In the genomic region with DNA sequence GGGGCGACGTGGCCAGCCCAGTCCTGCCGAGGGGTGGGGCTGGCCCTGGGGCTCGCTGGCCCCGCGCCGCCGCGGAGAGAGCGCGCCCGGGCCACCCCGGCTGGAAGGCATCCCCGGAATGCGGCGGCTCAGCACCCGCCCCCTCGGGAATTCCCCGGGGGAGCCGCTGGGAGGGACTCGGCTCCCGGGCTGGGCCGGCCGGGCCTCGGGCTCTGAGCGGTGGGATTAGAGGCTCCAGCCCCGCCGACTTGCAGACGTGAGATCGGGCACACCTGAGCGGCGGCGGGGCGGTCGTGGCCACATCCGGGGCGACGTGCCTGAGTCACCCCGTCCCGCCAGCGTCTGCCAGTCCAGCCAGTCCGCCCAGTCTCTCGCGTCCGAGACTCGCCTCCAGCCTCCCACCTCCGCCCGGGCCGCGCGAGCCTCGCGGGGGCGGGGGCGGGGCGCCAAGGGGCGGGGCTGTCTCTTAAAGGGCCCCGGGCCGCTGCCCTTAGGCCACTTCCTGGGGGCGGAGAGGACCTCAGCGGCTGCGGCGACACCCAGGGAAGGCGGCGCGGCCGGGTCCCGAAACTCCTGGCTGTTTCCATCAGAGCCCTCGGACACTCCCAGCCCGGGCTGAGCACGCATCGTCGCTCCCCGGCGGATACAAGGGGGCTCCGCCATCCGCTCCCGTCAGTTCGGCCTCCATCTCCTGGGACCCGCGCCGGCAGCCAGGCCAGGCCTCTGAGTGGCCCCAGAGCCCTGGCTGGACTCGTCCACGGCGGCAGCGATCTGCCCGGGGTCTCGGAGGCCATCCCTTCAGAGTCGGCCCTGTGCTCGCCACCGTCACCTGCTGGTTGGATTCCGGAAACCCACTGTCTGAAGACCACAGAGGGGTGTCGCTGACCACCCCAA, we compare ENCODE assay signal across 1 cellular context.
TF ChIP-seq lines count a peak whose summit lies in the region.

A gene (plus strand): TSS at position 498 of the 894 bp plus-strand sequence.

TF ChIP-seq in H1, 55 proteins besides CTCF, POLR2A, EP300 and RAD21 (continues in another document):
- TF ChIP-seq GTF2F1 (IDR thresholded peaks at IDR 0.05; ENCODE audit: borderline replicate concordance, low read depth, low read length), result no peak
- TF ChIP-seq TEAD4 (IDR thresholded peaks at IDR 0.05; ENCODE audit: low read depth, low read length), result peak; percentile 97
- no peak for TF ChIP-seq SP2 (IDR thresholded peaks at IDR 0.05; ENCODE audit: low read length)
- peak; percentile 45 for TF ChIP-seq KDM4A (IDR thresholded peaks at IDR 0.05; ENCODE audit: low read depth, low read length, severe bottlenecking)
- TF ChIP-seq CBX5 (IDR thresholded peaks at IDR 0.05; ENCODE audit: low read depth, low read length), result no peak
- TF ChIP-seq CBX8 (IDR thresholded peaks at IDR 0.05; ENCODE audit: borderline replicate concordance, low read depth, low read length), result no peak
- no peak for TF ChIP-seq KDM1A (IDR thresholded peaks at IDR 0.05; ENCODE audit: borderline replicate concordance, low read length)
- no peak for TF ChIP-seq NRF1 (IDR thresholded peaks at IDR 0.05; ENCODE audit: low read depth, low read length)
- no peak for TF ChIP-seq FOSL1 (IDR thresholded peaks at IDR 0.05; ENCODE audit: insufficient read depth, low read depth, low read length)
- no peak for TF ChIP-seq SIRT6 (IDR thresholded peaks at IDR 0.05; ENCODE audit: low read length)
- TF ChIP-seq SIX5 (IDR thresholded peaks at IDR 0.05; ENCODE audit: low read depth, low read length), result no peak
- TF ChIP-seq JUND (IDR thresholded peaks at IDR 0.05; ENCODE audit: low read length), result no peak
- no peak for TF ChIP-seq BCL11A (IDR thresholded peaks at IDR 0.05; ENCODE audit: low read depth in 2 of 2, low read length in 2 of 2)
- no peak for TF ChIP-seq SRF (IDR thresholded peaks at IDR 0.05; ENCODE audit: low read depth, low read length)
- TF ChIP-seq POLR2AphosphoS5 (IDR thresholded peaks at IDR 0.05; ENCODE audit: low read depth, low read length), result peak; percentile 59
- TF ChIP-seq, protein P1, sequence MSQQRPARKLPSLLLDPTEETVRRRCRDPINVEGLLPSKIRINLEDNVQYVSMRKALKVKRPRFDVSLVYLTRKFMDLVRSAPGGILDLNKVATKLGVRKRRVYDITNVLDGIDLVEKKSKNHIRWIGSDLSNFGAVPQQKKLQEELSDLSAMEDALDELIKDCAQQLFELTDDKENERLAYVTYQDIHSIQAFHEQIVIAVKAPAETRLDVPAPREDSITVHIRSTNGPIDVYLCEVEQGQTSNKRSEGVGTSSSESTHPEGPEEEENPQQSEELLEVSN (IDR thresholded peaks at IDR 0.05), result no peak
- TF ChIP-seq POU5F1 (IDR thresholded peaks at IDR 0.05; ENCODE audit: low read depth, low read length), result no peak
- no peak for TF ChIP-seq BRCA1 (IDR thresholded peaks at IDR 0.05; ENCODE audit: low read depth, low read length)
- TF ChIP-seq NANOG (IDR thresholded peaks at IDR 0.05; ENCODE audit: insufficient read depth, low read depth, low read length, poor library complexity, severe bottlenecking), result no peak
- peak; percentile 31 for TF ChIP-seq TAF7 (optimal IDR thresholded peaks at IDR 0.05; ENCODE audit: borderline replicate concordance, low read depth, low read length)
- TF ChIP-seq, protein P2, sequence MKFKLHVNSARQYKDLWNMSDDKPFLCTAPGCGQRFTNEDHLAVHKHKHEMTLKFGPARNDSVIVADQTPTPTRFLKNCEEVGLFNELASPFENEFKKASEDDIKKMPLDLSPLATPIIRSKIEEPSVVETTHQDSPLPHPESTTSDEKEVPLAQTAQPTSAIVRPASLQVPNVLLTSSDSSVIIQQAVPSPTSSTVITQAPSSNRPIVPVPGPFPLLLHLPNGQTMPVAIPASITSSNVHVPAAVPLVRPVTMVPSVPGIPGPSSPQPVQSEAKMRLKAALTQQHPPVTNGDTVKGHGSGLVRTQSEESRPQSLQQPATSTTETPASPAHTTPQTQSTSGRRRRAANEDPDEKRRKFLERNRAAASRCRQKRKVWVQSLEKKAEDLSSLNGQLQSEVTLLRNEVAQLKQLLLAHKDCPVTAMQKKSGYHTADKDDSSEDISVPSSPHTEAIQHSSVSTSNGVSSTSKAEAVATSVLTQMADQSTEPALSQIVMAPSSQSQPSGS (IDR thresholded peaks at IDR 0.05; ENCODE audit: low read length), result no peak
- no peak for TF ChIP-seq RNF2 (IDR thresholded peaks at IDR 0.05; ENCODE audit: borderline replicate concordance, low read depth, low read length, missing control alignments, poor library complexity, severe bottlenecking)
- no peak for TF ChIP-seq RXRA (IDR thresholded peaks at IDR 0.05; ENCODE audit: insufficient read depth, low read depth, low read length)
- no peak for TF ChIP-seq RBBP5 (IDR thresholded peaks at IDR 0.05; ENCODE audit: borderline replicate concordance, low read depth, low read length)
- TF ChIP-seq CTBP2 (IDR thresholded peaks at IDR 0.05; ENCODE audit: borderline replicate concordance, insufficient read depth, insufficient read length, low read length), result peak; percentile 8
- no peak for TF ChIP-seq SAP30 (IDR thresholded peaks at IDR 0.05; ENCODE audit: insufficient read depth, insufficient replicate concordance, low read length)
- no peak for TF ChIP-seq SP1 (IDR thresholded peaks at IDR 0.05; ENCODE audit: low read depth, low read length)
- TF ChIP-seq SP4 (IDR thresholded peaks at IDR 0.05; ENCODE audit: low read length), result no peak
- 0 out of 4 replicates have a peak, but pooled peaks of 1 of the 2 experiments have one; percentile 10 for TF ChIP-seq SIN3A (conservative IDR thresholded peaks at IDR 0.05 in 1 of 2, IDR thresholded peaks at IDR 0.05 in 1 of 2; ENCODE audit: low read depth in 1 of 2, low read length in 2 of 2)
- TF ChIP-seq HDAC6 (IDR thresholded peaks at IDR 0.05; ENCODE audit: low read depth, low read length), result no peak
- no peak for TF ChIP-seq CEBPB (IDR thresholded peaks at IDR 0.05; ENCODE audit: low read depth, low read length)
- no peak for TF ChIP-seq CHD1 (IDR thresholded peaks at IDR 0.05; ENCODE audit: low read depth, low read length)
- TF ChIP-seq, protein P3, sequence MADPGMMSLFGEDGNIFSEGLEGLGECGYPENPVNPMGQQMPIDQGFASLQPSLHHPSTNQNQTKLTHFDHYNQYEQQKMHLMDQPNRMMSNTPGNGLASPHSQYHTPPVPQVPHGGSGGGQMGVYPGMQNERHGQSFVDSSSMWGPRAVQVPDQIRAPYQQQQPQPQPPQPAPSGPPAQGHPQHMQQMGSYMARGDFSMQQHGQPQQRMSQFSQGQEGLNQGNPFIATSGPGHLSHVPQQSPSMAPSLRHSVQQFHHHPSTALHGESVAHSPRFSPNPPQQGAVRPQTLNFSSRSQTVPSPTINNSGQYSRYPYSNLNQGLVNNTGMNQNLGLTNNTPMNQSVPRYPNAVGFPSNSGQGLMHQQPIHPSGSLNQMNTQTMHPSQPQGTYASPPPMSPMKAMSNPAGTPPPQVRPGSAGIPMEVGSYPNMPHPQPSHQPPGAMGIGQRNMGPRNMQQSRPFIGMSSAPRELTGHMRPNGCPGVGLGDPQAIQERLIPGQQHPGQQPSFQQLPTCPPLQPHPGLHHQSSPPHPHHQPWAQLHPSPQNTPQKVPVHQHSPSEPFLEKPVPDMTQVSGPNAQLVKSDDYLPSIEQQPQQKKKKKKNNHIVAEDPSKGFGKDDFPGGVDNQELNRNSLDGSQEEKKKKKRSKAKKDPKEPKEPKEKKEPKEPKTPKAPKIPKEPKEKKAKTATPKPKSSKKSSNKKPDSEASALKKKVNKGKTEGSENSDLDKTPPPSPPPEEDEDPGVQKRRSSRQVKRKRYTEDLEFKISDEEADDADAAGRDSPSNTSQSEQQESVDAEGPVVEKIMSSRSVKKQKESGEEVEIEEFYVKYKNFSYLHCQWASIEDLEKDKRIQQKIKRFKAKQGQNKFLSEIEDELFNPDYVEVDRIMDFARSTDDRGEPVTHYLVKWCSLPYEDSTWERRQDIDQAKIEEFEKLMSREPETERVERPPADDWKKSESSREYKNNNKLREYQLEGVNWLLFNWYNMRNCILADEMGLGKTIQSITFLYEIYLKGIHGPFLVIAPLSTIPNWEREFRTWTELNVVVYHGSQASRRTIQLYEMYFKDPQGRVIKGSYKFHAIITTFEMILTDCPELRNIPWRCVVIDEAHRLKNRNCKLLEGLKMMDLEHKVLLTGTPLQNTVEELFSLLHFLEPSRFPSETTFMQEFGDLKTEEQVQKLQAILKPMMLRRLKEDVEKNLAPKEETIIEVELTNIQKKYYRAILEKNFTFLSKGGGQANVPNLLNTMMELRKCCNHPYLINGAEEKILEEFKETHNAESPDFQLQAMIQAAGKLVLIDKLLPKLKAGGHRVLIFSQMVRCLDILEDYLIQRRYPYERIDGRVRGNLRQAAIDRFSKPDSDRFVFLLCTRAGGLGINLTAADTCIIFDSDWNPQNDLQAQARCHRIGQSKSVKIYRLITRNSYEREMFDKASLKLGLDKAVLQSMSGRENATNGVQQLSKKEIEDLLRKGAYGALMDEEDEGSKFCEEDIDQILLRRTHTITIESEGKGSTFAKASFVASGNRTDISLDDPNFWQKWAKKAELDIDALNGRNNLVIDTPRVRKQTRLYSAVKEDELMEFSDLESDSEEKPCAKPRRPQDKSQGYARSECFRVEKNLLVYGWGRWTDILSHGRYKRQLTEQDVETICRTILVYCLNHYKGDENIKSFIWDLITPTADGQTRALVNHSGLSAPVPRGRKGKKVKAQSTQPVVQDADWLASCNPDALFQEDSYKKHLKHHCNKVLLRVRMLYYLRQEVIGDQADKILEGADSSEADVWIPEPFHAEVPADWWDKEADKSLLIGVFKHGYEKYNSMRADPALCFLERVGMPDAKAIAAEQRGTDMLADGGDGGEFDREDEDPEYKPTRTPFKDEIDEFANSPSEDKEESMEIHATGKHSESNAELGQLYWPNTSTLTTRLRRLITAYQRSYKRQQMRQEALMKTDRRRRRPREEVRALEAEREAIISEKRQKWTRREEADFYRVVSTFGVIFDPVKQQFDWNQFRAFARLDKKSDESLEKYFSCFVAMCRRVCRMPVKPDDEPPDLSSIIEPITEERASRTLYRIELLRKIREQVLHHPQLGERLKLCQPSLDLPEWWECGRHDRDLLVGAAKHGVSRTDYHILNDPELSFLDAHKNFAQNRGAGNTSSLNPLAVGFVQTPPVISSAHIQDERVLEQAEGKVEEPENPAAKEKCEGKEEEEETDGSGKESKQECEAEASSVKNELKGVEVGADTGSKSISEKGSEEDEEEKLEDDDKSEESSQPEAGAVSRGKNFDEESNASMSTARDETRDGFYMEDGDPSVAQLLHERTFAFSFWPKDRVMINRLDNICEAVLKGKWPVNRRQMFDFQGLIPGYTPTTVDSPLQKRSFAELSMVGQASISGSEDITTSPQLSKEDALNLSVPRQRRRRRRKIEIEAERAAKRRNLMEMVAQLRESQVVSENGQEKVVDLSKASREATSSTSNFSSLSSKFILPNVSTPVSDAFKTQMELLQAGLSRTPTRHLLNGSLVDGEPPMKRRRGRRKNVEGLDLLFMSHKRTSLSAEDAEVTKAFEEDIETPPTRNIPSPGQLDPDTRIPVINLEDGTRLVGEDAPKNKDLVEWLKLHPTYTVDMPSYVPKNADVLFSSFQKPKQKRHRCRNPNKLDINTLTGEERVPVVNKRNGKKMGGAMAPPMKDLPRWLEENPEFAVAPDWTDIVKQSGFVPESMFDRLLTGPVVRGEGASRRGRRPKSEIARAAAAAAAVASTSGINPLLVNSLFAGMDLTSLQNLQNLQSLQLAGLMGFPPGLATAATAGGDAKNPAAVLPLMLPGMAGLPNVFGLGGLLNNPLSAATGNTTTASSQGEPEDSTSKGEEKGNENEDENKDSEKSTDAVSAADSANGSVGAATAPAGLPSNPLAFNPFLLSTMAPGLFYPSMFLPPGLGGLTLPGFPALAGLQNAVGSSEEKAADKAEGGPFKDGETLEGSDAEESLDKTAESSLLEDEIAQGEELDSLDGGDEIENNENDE (IDR thresholded peaks at IDR 0.05; ENCODE audit: insufficient replicate concordance, low read length), result no peak
- TF ChIP-seq ASH2L (IDR thresholded peaks at IDR 0.05; ENCODE audit: low read length), result peak; percentile 49
- TF ChIP-seq TAF1 (IDR thresholded peaks at IDR 0.05; ENCODE audit: low read depth, low read length), result peak; percentile 50; the same call in 1 of the 2 replicates
- TF ChIP-seq CHD2 (IDR thresholded peaks at IDR 0.05; ENCODE audit: low read length), result no peak
- TF ChIP-seq RFX5 (IDR thresholded peaks at IDR 0.05; ENCODE audit: borderline replicate concordance, low read depth, low read length), result no peak
- 0 out of 2 replicates have a peak, but pooled peaks have one; percentile 22 for TF ChIP-seq CREB1 (IDR thresholded peaks at IDR 0.05)
- TF ChIP-seq KDM5A (IDR thresholded peaks at IDR 0.05; ENCODE audit: low read length), result no peak
- TF ChIP-seq BACH1 (IDR thresholded peaks at IDR 0.05; ENCODE audit: low read length), result 0 out of 2 replicates have a peak, but pooled peaks have one; percentile 28
- no peak for TF ChIP-seq MAFK (IDR thresholded peaks at IDR 0.05; ENCODE audit: low read depth, low read length)
- TF ChIP-seq, protein P4, sequence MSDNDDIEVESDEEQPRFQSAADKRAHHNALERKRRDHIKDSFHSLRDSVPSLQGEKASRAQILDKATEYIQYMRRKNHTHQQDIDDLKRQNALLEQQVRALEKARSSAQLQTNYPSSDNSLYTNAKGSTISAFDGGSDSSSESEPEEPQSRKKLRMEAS (IDR thresholded peaks at IDR 0.05), result no peak
- TF ChIP-seq YY1 (IDR thresholded peaks at IDR 0.05; ENCODE audit: low read depth, low read length), result no peak
- peak; percentile 34; the same call in 1 of the 2 replicates for TF ChIP-seq TBP (IDR thresholded peaks at IDR 0.05; ENCODE audit: low read depth, low read length)
- no peak for TF ChIP-seq HDAC2 (IDR thresholded peaks at IDR 0.05; ENCODE audit: borderline replicate concordance in 1 of 2, low read depth in 2 of 2, low read length in 2 of 2)
- no peak for TF ChIP-seq SUZ12 (IDR thresholded peaks at IDR 0.05; ENCODE audit: low read length)
- no peak for TF ChIP-seq ZNF274 (IDR thresholded peaks at IDR 0.05; ENCODE audit: borderline replicate concordance, extremely low read depth, low read length)
- TF ChIP-seq EGR1 (IDR thresholded peaks at IDR 0.05; ENCODE audit: borderline replicate concordance, low read depth, low read length), result peak; percentile 60; the same call in 1 of the 2 replicates
- no peak for TF ChIP-seq JUN (IDR thresholded peaks at IDR 0.05; ENCODE audit: low read depth, low read length)
- peak; percentile 69 for TF ChIP-seq PHF8 (conservative IDR thresholded peaks at IDR 0.05; ENCODE audit: low read depth, low read length)
- 0 out of 2 replicates have a peak, but pooled peaks have one; percentile 44 for TF ChIP-seq GABPA (IDR thresholded peaks at IDR 0.05; ENCODE audit: borderline replicate concordance, insufficient read depth, low read length)
- TF ChIP-seq, protein P5, sequence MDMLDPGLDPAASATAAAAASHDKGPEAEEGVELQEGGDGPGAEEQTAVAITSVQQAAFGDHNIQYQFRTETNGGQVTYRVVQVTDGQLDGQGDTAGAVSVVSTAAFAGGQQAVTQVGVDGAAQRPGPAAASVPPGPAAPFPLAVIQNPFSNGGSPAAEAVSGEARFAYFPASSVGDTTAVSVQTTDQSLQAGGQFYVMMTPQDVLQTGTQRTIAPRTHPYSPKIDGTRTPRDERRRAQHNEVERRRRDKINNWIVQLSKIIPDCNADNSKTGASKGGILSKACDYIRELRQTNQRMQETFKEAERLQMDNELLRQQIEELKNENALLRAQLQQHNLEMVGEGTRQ (IDR thresholded peaks at IDR 0.05; ENCODE audit: low read length), result no peak
- no peak for TF ChIP-seq EZH2 (IDR thresholded peaks at IDR 0.05; ENCODE audit: low read depth, low read length, severe bottlenecking)
- TF ChIP-seq, protein P6, sequence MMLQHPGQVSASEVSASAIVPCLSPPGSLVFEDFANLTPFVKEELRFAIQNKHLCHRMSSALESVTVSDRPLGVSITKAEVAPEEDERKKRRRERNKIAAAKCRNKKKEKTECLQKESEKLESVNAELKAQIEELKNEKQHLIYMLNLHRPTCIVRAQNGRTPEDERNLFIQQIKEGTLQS (IDR thresholded peaks at IDR 0.05; ENCODE audit: insufficient read depth, low read depth, low read length), result no peak
